ENCODE assay signal across 37 cellular contexts in the genomic region with DNA sequence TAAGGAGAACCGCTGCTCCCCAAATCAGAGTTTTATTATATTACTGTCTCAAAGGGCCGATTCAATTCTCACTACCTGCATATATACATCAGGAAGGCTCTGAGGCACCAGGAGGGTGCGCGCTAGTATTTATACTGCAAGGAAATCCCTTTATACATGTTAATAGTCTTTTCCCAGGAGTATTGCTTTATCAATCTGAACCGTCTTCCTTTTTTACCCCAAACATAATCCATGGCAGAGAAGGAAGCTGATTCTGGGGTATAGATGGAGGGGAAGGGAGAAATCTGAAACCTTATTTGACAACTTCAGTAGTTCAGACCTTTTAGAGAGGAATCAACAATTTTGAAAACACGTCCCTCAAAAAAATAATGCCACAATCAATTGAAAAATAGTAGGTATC. TPM values are rescaled to one million over a fixed set of nuclear protein-coding genes. Genes with fewer than 3 reads are reported as not detected.
"Had no signal": no experiment of that assay in that cellular context is flagged by ENCODE, and none has a peak within 500 bp of the region (broad histone marks: within the 10 kb centered on the region; RNA-seq: fewer than 3 reads in every experiment).

Gene POU1F1 (minus strand): TSS at position 101 of the 400 bp plus-strand sequence. CDS start 122 bp downstream, outside the sequence.

- H3K9me3 ChIP-seq: ascending aorta, breast epithelium, colonic mucosa, esophagus squamous epithelium, gastroesophageal sphincter, heart right ventricle had no signal

- ATAC-seq: activated CD4-positive, alpha-beta T cell treated with anti-CD3 and anti-CD28 coated beads for 36 hours; activated CD8-positive, alpha-beta memory T cell treated with anti-CD3 and anti-CD28 coated beads, Interleukin-2, amount 10 ng/mL, durations not matched to agents 7 days and 5 days; activated CD8-positive, alpha-beta T cell treated with anti-CD3 and anti-CD28 coated beads, Interleukin-2, amount 10 ng/mL, durations not matched to agents 7 days and 5 days; activated naive CD4-positive, alpha-beta T cell treated with anti-CD3 and anti-CD28 coated beads, Interleukin-2, amount 50 U/mL, for 72 hours; activated T-cell treated with anti-CD3 and anti-CD28 coated beads, Interleukin-2, amount 50 U/mL, for 72 hours; gastroesophageal sphincter; heart right ventricle had no signal

- H3K4me1 ChIP-seq: ascending aorta, breast epithelium, colonic mucosa, esophagus squamous epithelium, gastroesophageal sphincter had no signal

- H3K4me2 ChIP-seq: hepatocyte had no signal

- H3K4me3 ChIP-seq: ascending aorta, breast epithelium, cardiac muscle cell, colonic mucosa, esophagus squamous epithelium, gastroesophageal sphincter, heart right ventricle, hepatocyte had no signal

- FAIRE-seq: endometrium, endothelial cell of umbilical vein had no signal

- H3K36me3 ChIP-seq: ascending aorta, breast epithelium, cardiac muscle cell, colonic mucosa, esophagus squamous epithelium, gastroesophageal sphincter, heart right ventricle had no signal

- DNase-seq: activated CD4-positive, alpha-beta memory T cell treated with anti-CD3 and anti-CD28 coated beads for 36 hours; activated CD4-positive, alpha-beta T cell treated with anti-CD3 and anti-CD28 coated beads for 36 hours; activated CD4-positive, alpha-beta T cell treated with anti-CD3 and anti-CD28 coated beads, Interleukin-2, amount 10 ng/mL, durations not matched to agents 24 days and 14 days; activated CD4-positive, CD25-positive, alpha-beta regulatory T cell; activated CD4-positive, CD25-positive, alpha-beta regulatory T cell treated with anti-CD3 and anti-CD28 coated beads, Interleukin-2, amount 50 U/mL, for 72 hours; activated CD8-positive, alpha-beta memory T cell treated with anti-CD3 and anti-CD28 coated beads, Interleukin-2, amount 10 ng/mL, durations not matched to agents 7 days and 5 days; activated CD8-positive, alpha-beta memory T cell treated with anti-CD3 and anti-CD28 coated beads, Interleukin-2, amount 50 U/mL, for 4 hours; activated CD8-positive, alpha-beta T cell treated with anti-CD3 and anti-CD28 coated beads, Interleukin-2, amount 10 ng/mL, durations not matched to agents 7 days and 5 days; activated gamma-delta T cell; activated naive CD4-positive, alpha-beta T cell; activated naive CD4-positive, alpha-beta T cell treated with anti-CD3 and anti-CD28 coated beads, Interleukin-2, amount 10 ng/mL, durations not matched to agents 7 days and 5 days; activated naive CD8-positive, alpha-beta T cell treated with anti-CD3 and anti-CD28 coated beads, Interleukin-2, amount 10 ng/mL, durations not matched to agents 7 days and 5 days; activated T-cell treated with anti-CD3 and anti-CD28 coated beads, Interleukin-2, amount 50 U/mL, for 24 hours; activated T-cell treated with anti-CD3 and anti-CD28 coated beads, Interleukin-2, amount 50 U/mL, for 72 hours; central memory CD4-positive, alpha-beta T cell; cerebellar nuclear complex; colonic mucosa; effector CD8-positive, alpha-beta T cell; esophagus squamous epithelium; foreskin melanocyte; heart right ventricle; T1000 had no signal

- H3K27me3 ChIP-seq: ascending aorta, breast epithelium, cardiac muscle cell, colonic mucosa, esophagus squamous epithelium, gastroesophageal sphincter, heart right ventricle, hepatocyte had no signal

- H3K79me2 ChIP-seq: hepatocyte had no signal

- H2AFZ ChIP-seq: hepatocyte had no signal

- H3K27ac ChIP-seq: ascending aorta, breast epithelium, cardiac muscle cell, colonic mucosa, epithelial cell of prostate, esophagus squamous epithelium, gastroesophageal sphincter, heart right ventricle, hepatocyte had no signal

RNA-seq across cellular contexts. Expression of gene POU1F1, which starts in this region (rescaled TPM):
- total RNA-seq: activated CD4-positive, alpha-beta memory T cell treated with anti-CD3 and anti-CD28 coated beads for 36 hours; activated CD4-positive, alpha-beta T cell treated with anti-CD3 and anti-CD28 coated beads for 36 hours; activated CD4-positive, alpha-beta T cell treated with anti-CD3 and anti-CD28 coated beads, Interleukin-2, amount 10 ng/mL, durations not matched to agents 24 days and 14 days; activated CD8-positive, alpha-beta memory T cell treated with anti-CD3 and anti-CD28 coated beads for 36 hours; activated CD8-positive, alpha-beta memory T cell treated with anti-CD3 and anti-CD28 coated beads, Interleukin-2, amount 10 ng/mL, durations not matched to agents 7 days and 5 days; activated CD8-positive, alpha-beta T cell treated with anti-CD3 and anti-CD28 coated beads, Interleukin-2, amount 10 ng/mL, durations not matched to agents 7 days and 5 days; activated naive CD4-positive, alpha-beta T cell treated with anti-CD3 and anti-CD28 coated beads, Interleukin-2, amount 50 U/mL, for 72 hours; activated naive CD8-positive, alpha-beta T cell treated with anti-CD3 and anti-CD28 coated beads, Interleukin-2, amount 10 ng/mL, durations not matched to agents 7 days and 5 days; activated T-cell treated with anti-CD3 and anti-CD28 coated beads, Interleukin-2, amount 50 U/mL, for 72 hours; ascending aorta; breast epithelium; cardiac muscle cell; colonic mucosa; dermis microvascular lymphatic vessel endothelial cell; endothelial cell of umbilical vein; esophagus squamous epithelium; fibroblast of lung; fibroblast of villous mesenchyme; gastroesophageal sphincter; glomerular endothelial cell; heart right ventricle; hepatocyte had no signal
- polyA plus RNA-seq: cardiac muscle cell, endothelial cell of umbilical vein, esophagus, fibroblast of lung, heart right ventricle, hepatocyte had no signal
